Comparison of ENCODE assay signal across 12 cellular contexts in the genomic region with DNA sequence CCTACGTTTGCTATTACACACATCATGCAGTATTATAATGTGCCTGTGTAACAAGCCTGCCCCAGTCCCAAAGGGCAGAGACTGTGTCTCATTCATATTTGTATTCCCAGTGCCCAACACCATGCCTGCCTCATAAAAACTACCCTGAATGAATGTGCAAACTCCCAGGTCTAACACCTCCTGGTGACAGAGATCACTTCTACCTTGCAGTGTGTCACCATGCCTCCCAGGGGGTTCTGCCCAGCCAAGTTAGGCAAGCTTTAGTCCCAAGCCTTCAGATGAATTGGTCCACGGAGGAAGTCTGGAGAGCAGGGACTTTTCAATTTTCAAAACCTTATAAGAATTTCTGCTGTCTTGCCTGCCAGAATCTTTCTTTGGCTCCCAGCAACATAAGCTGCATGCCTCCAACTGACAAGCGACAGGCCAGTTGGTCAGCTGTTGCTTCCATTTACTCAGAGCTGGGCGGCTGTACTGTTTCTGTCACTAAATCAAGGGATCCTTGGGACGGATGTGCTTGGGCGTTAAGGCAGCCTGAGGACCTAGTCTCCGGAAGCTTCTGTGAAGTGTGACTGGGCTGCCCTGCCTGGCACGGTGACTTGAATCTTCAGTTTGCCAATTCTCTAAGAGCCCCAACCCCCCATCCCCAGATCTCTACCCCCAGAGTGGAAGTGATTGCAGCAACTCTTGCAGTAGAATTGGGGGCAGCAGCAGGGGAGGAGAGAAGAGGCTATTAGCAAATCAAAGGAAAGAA. TPM values are rescaled to one million over a fixed set of nuclear protein-coding genes. Genes with fewer than 3 reads are reported as not detected.
DNase-seq lines count a peak whose midpoint lies in the region; TF ChIP-seq lines count a peak whose summit lies in the region.
"Had no signal": no experiment of that assay in that cellular context is flagged by ENCODE, and none has a peak within 500 bp of the region (broad histone marks: within the 10 kb centered on the region; RNA-seq: fewer than 3 reads in every experiment).

No MANE protein-coding gene starts in this region.

- peaks cover 55% of the 10 kb centered on the region for H3K36me3 ChIP-seq in WERI-Rb-1
- no peaks in the 10 kb centered on the region for H3K36me3 ChIP-seq in uterus

- H3K27ac ChIP-seq in H9 (ENCODE audit: insufficient read length, low read depth, low read length) (no peak overlapping the region), WERI-Rb-1 (peak overlapping the region; percentile 91), uterus (no peak overlapping the region)

- H3K79me1 ChIP-seq in H9 (ENCODE audit: insufficient read depth, low read depth, low read length, poor library complexity, severe bottlenecking), result no peaks in the 10 kb centered on the region

- peaks cover 7% of the 10 kb centered on the region for H3K23me2 ChIP-seq in H9 (ENCODE audit: insufficient read length, low read depth, low read length, poor library complexity, severe bottlenecking)

- H3K9me3 ChIP-seq in H9 (ENCODE audit: control insufficient read depth, low read depth, low read length) (no peaks in the 10 kb centered on the region), WERI-Rb-1 (ENCODE audit: severe bottlenecking) (no peaks in the 10 kb centered on the region), uterus (no peaks in the 10 kb centered on the region)

- H3K4me1 ChIP-seq in H9 (ENCODE audit: insufficient read depth, low read length) (peaks cover 8% of the 10 kb centered on the region; the same call in 1 of the 2 replicates), uterus (no peaks in the 10 kb centered on the region)

- peak overlapping the region in 1 of 2 experiments; percentile 3; a peak in 1 of 5 replicates for H3K4me3 Mint-ChIP-seq in H9
- H3K4me3 Mint-ChIP-seq: activated naive CD4-positive, alpha-beta T cell treated with anti-CD3 and anti-CD28 coated beads, Interleukin-2, amount 50 U/mL, for 24 hours had no signal

- H2BK120ac ChIP-seq in H9 (ENCODE audit: low read depth, low read length, poor library complexity, severe bottlenecking), result no peak overlapping the region

- no peak overlapping the region for H3K27ac Mint-ChIP-seq in H9
- H3K27ac Mint-ChIP-seq: activated naive CD4-positive, alpha-beta T cell treated with anti-CD3 and anti-CD28 coated beads, Interleukin-2, amount 50 U/mL, for 24 hours had no signal

- no CpG with 5 or more reads among the region's 8 CpGs for WGBS in H9 (ENCODE audit: extremely low coverage, insufficient read length, low lambda C conversion rate)

- TF ChIP-seq POLR2A in uterus (IDR thresholded peaks at IDR 0.05), result no peak

- peaks cover 0 to 3% of the 10 kb centered on the region in 2 experiments; a peak in 1 of 5 replicates for H3K9me3 Mint-ChIP-seq in H9
- H3K9me3 Mint-ChIP-seq: activated naive CD4-positive, alpha-beta T cell treated with anti-CD3 and anti-CD28 coated beads, Interleukin-2, amount 50 U/mL, for 24 hours had no signal

- intact Hi-C loops in uterus (cut with DNase I; ENCODE audit: low total_unique reads), result no loop called here

- no peak overlapping the region for H2AK5ac ChIP-seq in H9 (ENCODE audit: insufficient read length, low read length)

- no peak overlapping the region for H2BK5ac ChIP-seq in H9 (ENCODE audit: insufficient read length, low read length)

- DNase-seq in H9, result peak; percentile 49
- peak; percentile 35 for DNase-seq in WERI-Rb-1
- peak; percentile 15 to 42 for DNase-seq in hippocampal formation (lab: John Stamatoyannopoulos, UW)
- peak; percentile 34 for DNase-seq in putamen (ENCODE audit: low spot score)
- no peak for DNase-seq in COR-L47 (lab: John Stamatoyannopoulos, UW)
- no peak for DNase-seq in NCI-H1436 (lab: John Stamatoyannopoulos, UW)
- no peak for DNase-seq in uterus
- no peak for DNase-seq in activated gamma-delta T cell treated with Interleukin-2 at 50 U/mL for 16 hours
- DNase-seq: CD8-positive, alpha-beta memory T cell; islet precursor cell; NCI-H1694 treated with DMSO at 0.1 percent for 48 hours had no signal

- no peak overlapping the region for H3K56ac ChIP-seq in H9 (ENCODE audit: insufficient read length, low read depth, low read length)

- H3K4me2 ChIP-seq in H9 (ENCODE audit: insufficient read depth, insufficient read length, low read length), result no peak overlapping the region

- no peak overlapping the region for H3K23ac ChIP-seq in H9 (ENCODE audit: insufficient read length, low read depth, low read length)

- H4K20me1 ChIP-seq in H9 (ENCODE audit: control insufficient read depth, insufficient read depth, insufficient read length), result no peaks in the 10 kb centered on the region

- H3K18ac ChIP-seq in H9 (ENCODE audit: insufficient read length, low read depth, low read length), result no peak overlapping the region

- no peak overlapping the region for H2AFZ ChIP-seq in H9 (ENCODE audit: low read length)

- H3K4me1 Mint-ChIP-seq in H9, result peaks cover 0 to 16% of the 10 kb centered on the region in 2 experiments; a peak in 2 of 4 replicates
- H3K4me1 Mint-ChIP-seq: activated naive CD4-positive, alpha-beta T cell treated with anti-CD3 and anti-CD28 coated beads, Interleukin-2, amount 50 U/mL, for 24 hours; CD8-positive, alpha-beta memory T cell had no signal

- H4K91ac ChIP-seq in H9 (ENCODE audit: insufficient read length, low read depth, low read length), result no peak overlapping the region

- H3K79me2 ChIP-seq in H9 (ENCODE audit: insufficient read depth, low read length), result no peaks in the 10 kb centered on the region

- H3K27me3 Mint-ChIP-seq in H9 (ENCODE audit: low read depth), result peaks cover 5% of the 10 kb centered on the region

- no peak overlapping the region for H3T11ph ChIP-seq in H9 (ENCODE audit: low read length)

- no peak overlapping the region for H2BK15ac ChIP-seq in H9 (ENCODE audit: low read depth, low read length)

- H3K4ac ChIP-seq in H9 (ENCODE audit: low read depth, low read length), result no peak overlapping the region

- no peak overlapping the region for H2BK12ac ChIP-seq in H9 (ENCODE audit: insufficient read length, low read depth, low read length)

- H3K9ac ChIP-seq in H9 (ENCODE audit: extremely low read depth, insufficient read length, low read length), result no peak overlapping the region

- H3K36me3 Mint-ChIP-seq in H9 (ENCODE audit: insufficient read depth in 1 of 3, low read depth in 3 of 3), result no peaks in the 10 kb centered on the region
- H3K36me3 Mint-ChIP-seq: activated naive CD4-positive, alpha-beta T cell treated with anti-CD3 and anti-CD28 coated beads, Interleukin-2, amount 50 U/mL, for 24 hours; CD8-positive, alpha-beta memory T cell had no signal

- H3K14ac ChIP-seq in H9 (ENCODE audit: insufficient read depth, low read length), result no peak overlapping the region

- TF ChIP-seq CTCF in H9 (conservative IDR thresholded peaks at IDR 0.05), result no peak
- TF ChIP-seq CTCF in WERI-Rb-1 (IDR thresholded peaks at IDR 0.05; ENCODE audit: low read depth, low read length), result no peak
- no peak for TF ChIP-seq CTCF in uterus (IDR thresholded peaks at IDR 0.05)

- peaks cover 55% of the 10 kb centered on the region; the same call in 1 of the 2 replicates for H3K27me3 ChIP-seq in H9 (ENCODE audit: insufficient read depth, low read length)
- no peaks in the 10 kb centered on the region for H3K27me3 ChIP-seq in WERI-Rb-1 (ENCODE audit: insufficient read depth, low read depth, severe bottlenecking)
- H3K27me3 ChIP-seq in uterus, result peaks cover 0 to 9% of the 10 kb centered on the region in 2 donors

- no peak overlapping the region for H4K5ac ChIP-seq in H9 (ENCODE audit: insufficient read length, low read depth, low read length)

- H3K4me3 ChIP-seq in WERI-Rb-1 (ENCODE audit: low read depth, low read length) (peak overlapping the region; percentile 98), uterus (no peak overlapping the region)

- H2BK20ac ChIP-seq in H9 (ENCODE audit: low read depth, low read length, poor library complexity, severe bottlenecking), result no peak overlapping the region

- no peak overlapping the region for H4K8ac ChIP-seq in H9 (replicated peaks; ENCODE audit: insufficient read length, low read depth, low read length)

RNA-seq across cellular contexts. Expression of a gene that starts 1.2 kb away (rescaled TPM):
- not detected in 2 replicates for total RNA-seq in H9 (2021)
- 1 to 10 TPM in 1 of 4 donors, under 1 TPM in 2, not detected in 1; under 0.01 to 3.2 (median 0.18) TPM for total RNA-seq in uterus
- total RNA-seq: CD8-positive, alpha-beta memory T cell had no signal

Comparison
In these comparisons a context has a peak if more than half of its experiments do, and no peak if none do; other contexts are left out.
1. DNase-seq: peak in H9 (single experiment), WERI-Rb-1 (single experiment), hippocampal formation (2 of 2) and putamen (single experiment); none in COR-L47 (single experiment), NCI-H1436 (single experiment), uterus (0 of 2) and activated gamma-delta T cell treated with Interleukin-2 at 50 U/mL for 16 hours (single experiment).